13 cellular contexts compared by ENCODE assay signal in the genomic region with DNA sequence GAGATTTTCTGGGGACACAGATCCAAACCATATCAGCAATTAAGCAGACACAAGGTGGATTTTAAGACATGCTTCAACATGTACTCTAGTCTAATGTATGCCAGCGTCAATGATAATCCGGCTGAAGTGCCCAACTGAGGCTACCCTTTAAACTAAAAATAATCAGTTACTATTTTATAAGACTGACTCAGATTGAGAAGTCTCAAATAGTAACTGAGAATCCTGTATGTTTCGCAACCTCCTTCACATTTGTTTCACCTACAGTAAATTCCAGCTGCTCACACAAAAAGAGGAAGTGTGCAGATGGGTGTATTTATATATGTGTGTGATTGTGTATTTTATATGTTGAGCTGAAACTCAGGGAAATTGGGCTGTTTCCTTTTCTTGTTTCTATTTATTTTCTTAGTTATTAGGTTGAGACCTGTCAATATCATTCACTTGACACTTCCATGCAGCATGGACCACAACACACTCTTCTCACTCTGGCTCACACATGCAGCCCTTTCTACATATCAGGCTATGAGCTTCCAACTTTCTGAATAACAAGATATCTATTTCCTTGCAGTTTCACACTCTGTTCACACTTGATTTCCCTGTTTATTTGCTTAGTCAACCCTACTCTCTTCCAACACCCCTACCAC.
DNase-seq lines count a peak whose midpoint lies in the region; ATAC-seq lines count a peak whose summit lies in the region.
"Had no signal": no experiment of that assay in that cellular context is flagged by ENCODE, and none has a peak within 500 bp of the region (broad histone marks: within the 10 kb centered on the region; RNA-seq: fewer than 3 reads in every experiment).

No MANE protein-coding gene starts in this region.

- ATAC-seq in GM18517 (IDR thresholded peaks at IDR 0.05; ENCODE audit: unreplicated experiment): peak; percentile 96
- ATAC-seq in GM21447 (IDR thresholded peaks at IDR 0.05; ENCODE audit: unreplicated experiment): peak; percentile 97
- ATAC-seq in HG03108 (IDR thresholded peaks at IDR 0.05; ENCODE audit: unreplicated experiment): peak; percentile 91
- ATAC-seq in left colon: no peak
- ATAC-seq: HCT116, T-cell had no signal

- intact Hi-C loops in left colon (cut with DNase I, micrococcal nuclease): no loop called here

- DNase-seq in RPMI8226 (peak; percentile 59), iPS-NIHi7 (ENCODE audit: extremely low spot score) (no peak), kidney glomerular epithelial cell (lab: John Stamatoyannopoulos, UW) (no peak), left colon (no peak)
- no peak for DNase-seq in stimulated activated CD4-positive, alpha-beta T cell treated with anti-CD3 and anti-CD28 coated beads, Interleukin-2, amount 100 ng/mL, for 24 hours
- DNase-seq: caudate nucleus, COR-L47, NCI-H2029, T-cell had no signal
